Comparison of ENCODE assay signal across 31 cellular contexts in the genomic region with DNA sequence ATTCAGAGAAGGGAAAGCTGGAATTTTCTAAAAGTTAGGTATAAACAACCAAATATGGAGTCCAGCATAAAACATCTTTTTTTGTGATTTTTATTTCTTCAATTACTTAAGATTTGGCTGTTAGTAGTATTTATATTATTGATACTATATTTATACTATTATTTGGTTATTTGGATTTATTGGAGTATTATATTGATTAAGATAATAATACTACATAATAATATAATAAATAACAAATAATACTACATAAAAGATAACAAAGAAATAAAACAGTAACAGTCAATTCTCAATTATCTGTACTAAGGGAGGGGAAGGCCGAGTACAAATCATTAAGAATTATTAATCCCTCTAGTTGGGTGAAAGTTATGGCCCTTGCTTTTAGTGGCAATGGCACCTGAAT.
"Had no signal": no experiment of that assay in that cellular context is flagged by ENCODE, and none has a peak within 500 bp of the region (broad histone marks: within the 10 kb centered on the region; RNA-seq: fewer than 3 reads in every experiment).

No MANE protein-coding gene starts in this region.

- ATAC-seq: activated CD4-positive, alpha-beta T cell treated with anti-CD3 and anti-CD28 coated beads for 36 hours; activated CD4-positive, CD25-positive, alpha-beta regulatory T cell treated with anti-CD3 and anti-CD28 coated beads, Interleukin-2, amount 50 U/mL, for 24 hours; activated T-cell treated with anti-CD3 and anti-CD28 coated beads, Interleukin-2, amount 50 U/mL, for 4 hours; body of pancreas had no signal

- H2AFZ ChIP-seq: PC-9 had no signal

- DNase-seq: activated CD4-positive, alpha-beta memory T cell treated with anti-CD3 and anti-CD28 coated beads for 36 hours; activated CD4-positive, alpha-beta T cell treated with anti-CD3 and anti-CD28 coated beads for 36 hours; activated CD4-positive, alpha-beta T cell treated with anti-CD3 and anti-CD28 coated beads, Interleukin-2, amount 10 ng/mL, durations not matched to agents 7 days and 5 days; activated CD8-positive, alpha-beta memory T cell treated with anti-CD3 and anti-CD28 coated beads, Interleukin-2, amount 50 U/mL, for 4 hours; activated gamma-delta T cell treated with Interleukin-2 at 50 U/mL for 16 hours; activated naive CD4-positive, alpha-beta T cell treated with anti-CD3 and anti-CD28 coated beads for 36 hours; activated T-cell treated with anti-CD3 and anti-CD28 coated beads for 4 hours; activated T-cell treated with anti-CD3 and anti-CD28 coated beads, Interleukin-2, amount 50 U/mL, for 4 hours; adrenal gland; body of pancreas; Kasumi-1; KG1; MG63; NCI-H1048; NCI-H1105 treated with DMSO at 0.1 percent for 48 hours; NCI-H1436; NCI-H1694; NCI-H1930; NCI-H2081 treated with DMSO at 0.1 percent for 48 hours; NCI-H226; NCI-H446 treated with DMSO at 0.1 percent for 48 hours; NCI-H524 treated with DMSO at 0.1 percent for 48 hours; PC-9; SHP77; SJCRH30; T1000 had no signal

- H3K27me3 ChIP-seq: adrenal gland, body of pancreas, breast epithelium, MG63, SJCRH30 had no signal

- H3K27ac ChIP-seq: adrenal gland, body of pancreas, breast epithelium, PC-9, SJCRH30, SK-N-MC had no signal

- H3K9me3 ChIP-seq: adrenal gland, body of pancreas, breast epithelium, MG63, SJCRH30 had no signal

- FAIRE-seq: astrocyte, RCC 7860 had no signal

- H3K36me3 ChIP-seq: adrenal gland, breast epithelium, MG63, SJCRH30 had no signal

- H3K4me2 ChIP-seq: PC-9 had no signal

- H3K4me3 ChIP-seq: adrenal gland, body of pancreas, breast epithelium, MG63, PC-9, SJCRH30, SK-N-MC had no signal

- H3K4me1 ChIP-seq: breast epithelium, SJCRH30 had no signal
